Comparison of ENCODE assay signal across 21 cellular contexts in the genomic region with DNA sequence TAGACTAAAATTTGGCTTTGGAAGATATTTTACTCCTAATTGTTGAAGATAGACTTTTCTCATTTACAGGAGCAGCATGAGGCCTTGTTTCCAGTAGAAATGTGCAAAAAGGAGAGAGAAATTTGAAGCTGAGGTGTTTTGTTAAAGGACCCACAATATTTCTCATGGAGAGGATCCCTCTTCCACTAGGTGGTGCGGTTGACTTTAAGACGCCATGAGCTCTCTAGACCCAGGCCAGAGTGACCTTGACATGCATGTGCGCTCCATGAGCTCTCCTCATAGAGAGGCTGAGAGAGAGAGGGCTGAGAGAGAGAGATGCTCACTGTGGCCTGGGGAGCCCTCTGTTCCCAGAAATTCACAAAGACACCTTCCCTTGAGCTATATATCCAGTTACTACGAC.
DNase-seq lines count a peak whose midpoint lies in the region; TF ChIP-seq lines count a peak whose summit lies in the region.
"Had no signal": no experiment of that assay in that cellular context is flagged by ENCODE, and none has a peak within 500 bp of the region (broad histone marks: within the 10 kb centered on the region; RNA-seq: fewer than 3 reads in every experiment).

No MANE protein-coding gene starts in this region.

- DNase-seq in NCI-H748 (lab: John Stamatoyannopoulos, UW; ENCODE audit: unreplicated experiment) (peak; percentile 11), NCI-H748 treated with DMSO at 0.1 percent for 48 hours (lab: John Stamatoyannopoulos, UW) (no peak), LNCaP clone FGC (ENCODE audit: low read depth) (no peak), RPMI8226 (peak; percentile 13), iPS-NIHi7 (ENCODE audit: extremely low spot score) (peak; percentile 13), C1 segment of cervical spinal cord (lab: John Stamatoyannopoulos, UW) (no peak), GM20000 (ENCODE audit: low spot score) (no peak), 8988T (no peak)
- DNase-seq: activated CD4-positive, alpha-beta T cell treated with anti-CD3 and anti-CD28 coated beads, Interleukin-2, amount 50 U/mL, for 48 hours; activated naive CD4-positive, alpha-beta T cell treated with anti-CD3 and anti-CD28 coated beads for 36 hours; DMS79 treated with DMSO at 0.1 percent for 48 hours; KG1; midbrain; naive thymus-derived CD4-positive, alpha-beta T cell; NCI-H1694 treated with DMSO at 0.1 percent for 48 hours; occipital lobe; psoas muscle; stimulated activated CD4-positive, alpha-beta T cell treated with anti-CD3 and anti-CD28 coated beads, Interleukin-4, amount 100 ng/mL, for 4 hours; SW 1271; T1000; upper lobe of left lung had no signal

- H3K4me3 ChIP-seq in LNCaP clone FGC (ENCODE audit: low read depth, low read length): no peak overlapping the region
- H3K4me3 ChIP-seq: psoas muscle, upper lobe of left lung had no signal

- TF ChIP-seq CTCF in LNCaP clone FGC (IDR thresholded peaks at IDR 0.05; ENCODE audit: control insufficient read depth, extremely low read depth, insufficient read depth) (peak; percentile 16; the same call in 1 of the 2 replicates), GM20000 (IDR thresholded peaks at IDR 0.05; ENCODE audit: extremely low read depth, missing control alignments) (no peak)

Comparison
In these comparisons a context has a peak if more than half of its experiments do, and no peak if none do; other contexts are left out.
1. DNase-seq: peak in NCI-H748 (single experiment), RPMI8226 (single experiment) and iPS-NIHi7 (single experiment); none in NCI-H748 treated with DMSO at 0.1 percent for 48 hours (single experiment), LNCaP clone FGC (single experiment), C1 segment of cervical spinal cord (0 of 14), GM20000 (single experiment) and 8988T (single experiment).